22 cellular contexts compared by ENCODE assay signal in genomic region chr1:182643699-182644098, GRCh38. TPM values are rescaled to one million over a fixed set of nuclear protein-coding genes. Genes with fewer than 3 reads are reported as not detected.
DNase-seq lines count a peak whose midpoint lies in the region; TF ChIP-seq lines count a peak whose summit lies in the region.
"Had no signal": no experiment of that assay in that cellular context is flagged by ENCODE, and none has a peak within 500 bp of the region (broad histone marks: within the 10 kb centered on the region; RNA-seq: fewer than 3 reads in every experiment).

No MANE protein-coding gene starts in this region.

- H4K91ac ChIP-seq in mesenchymal stem cell (ENCODE audit: low read length) = no peak overlapping the region

- H4K8ac ChIP-seq in mesenchymal stem cell (ENCODE audit: low read length) = no peak overlapping the region

- peak overlapping the region; percentile 35; the same call in 1 of the 2 replicates for H3K27ac ChIP-seq in RWPE1
- H3K27ac ChIP-seq in mesenchymal stem cell (ENCODE audit: low read length, poor library complexity, severe bottlenecking) = no peak overlapping the region
- H3K27ac ChIP-seq in A673 (ENCODE audit: low read depth, low read length, poor library complexity, severe bottlenecking) = no peak overlapping the region
- H3K27ac ChIP-seq: A549, cardiac muscle cell, right atrium auricular region, thoracic aorta had no signal

- H3K14ac ChIP-seq in mesenchymal stem cell (ENCODE audit: low read length in 2 of 2) = peak overlapping the region in 1 of 2 experiments; percentile 78

- H2BK120ac ChIP-seq in mesenchymal stem cell (ENCODE audit: low read depth, low read length) = no peak overlapping the region

- WGBS in mesenchymal stem cell = 95% methylated on average over 3 of the region's 3 CpGs

- H3K36me3 ChIP-seq in mesenchymal stem cell (ENCODE audit: control insufficient read depth in 1 of 2, insufficient read depth in 2 of 2, low read depth in 1 of 2, low read length in 2 of 2) (no peaks in the 10 kb centered on the region), A673 (ENCODE audit: insufficient read depth, low read length, poor library complexity, severe bottlenecking) (no peaks in the 10 kb centered on the region)
- H3K36me3 ChIP-seq: cardiac muscle cell, right atrium auricular region, thoracic aorta had no signal

- H3K27me3 ChIP-seq in mesenchymal stem cell (ENCODE audit: control insufficient read depth in 1 of 2, insufficient read depth in 1 of 2, low read length in 2 of 2) = peaks cover 4% of the 10 kb centered on the region in 2 experiments
- no peaks in the 10 kb centered on the region for H3K27me3 ChIP-seq in A673 (replicated peaks; ENCODE audit: insufficient read depth, low read depth, low read length, poor library complexity)
- H3K27me3 ChIP-seq: cardiac muscle cell, right atrium auricular region had no signal

- peak overlapping the region in 1 of 2 experiments; percentile 29 for H2BK12ac ChIP-seq in mesenchymal stem cell (ENCODE audit: low read length in 2 of 2)

- CTCF ChIA-PET in RWPE1 (lab: Yijun Ruan, JAX) = interaction anchor here (0.7 kb wide), 2 partner anchors 42 to 126 kb away, joined by 3 to 5 read pairs; no protein-coding TSS in a partner anchor
- CTCF ChIA-PET in A673 (lab: Charles Lee) = no interaction called here

- no peaks in the 10 kb centered on the region for H3K79me1 ChIP-seq in mesenchymal stem cell (replicated peaks; ENCODE audit: low read length, poor library complexity, severe bottlenecking)

- DNase-seq in NCI-H146 (lab: John Stamatoyannopoulos, UW) = peak; percentile 6
- no peak for DNase-seq in NCI-H146 treated with DMSO at 0.1 percent for 48 hours (lab: John Stamatoyannopoulos, UW; ENCODE audit: unreplicated experiment)
- DNase-seq in DMS79 treated with DMSO at 0.1 percent for 48 hours (lab: John Stamatoyannopoulos, UW) = peak; percentile 80
- peak; percentile 69 for DNase-seq in RWPE1 (ENCODE audit: low spot score)
- no peak for DNase-seq in mesenchymal stem cell
- DNase-seq in G401 (ENCODE audit: low spot score) = no peak
- DNase-seq in A673 (ENCODE audit: low spot score) = no peak
- DNase-seq in activated CD4-positive, alpha-beta T cell treated with anti-CD3 and anti-CD28 coated beads for 4 hours = no peak
- DNase-seq: activated CD4-positive, alpha-beta T cell treated with anti-CD3 and anti-CD28 coated beads, Interleukin-2, amount 50 U/mL, for 48 hours; activated T-cell treated with anti-CD3 and anti-CD28 coated beads, Interleukin-2, amount 50 U/mL, for 4 hours; EL; NCI-H2107; occipital lobe had no signal

- no peak overlapping the region for H3K23ac ChIP-seq in mesenchymal stem cell (ENCODE audit: low read length in 2 of 2)

- H3K9me3 ChIP-seq in mesenchymal stem cell (ENCODE audit: control insufficient read depth, low read length) (no peaks in the 10 kb centered on the region), A673 (ENCODE audit: low read depth, low read length, poor library complexity, severe bottlenecking) (no peaks in the 10 kb centered on the region)
- H3K9me3 ChIP-seq: A549, right atrium auricular region, thoracic aorta had no signal

- intact Hi-C loops in A673 (cut with micrococcal nuclease; ENCODE audit: unreplicated experiment) = no loop called here

- POLR2A ChIA-PET in RWPE1 (lab: Yijun Ruan, JAX; ENCODE audit: low non-redundant PET) = no interaction called here
- POLR2A ChIA-PET in A673 (lab: Charles Lee; ENCODE audit: low non-redundant PET) = interaction anchor here (0.6 kb wide), 1 partner anchor 49 kb away, joined by 8 read pairs; no protein-coding TSS in a partner anchor

- H2AK5ac ChIP-seq in mesenchymal stem cell (ENCODE audit: low read length, severe bottlenecking) = no peak overlapping the region

- H3K4me3 ChIP-seq in mesenchymal stem cell (ENCODE audit: insufficient read depth in 1 of 2, low read depth in 1 of 2, low read length in 2 of 2) = no peak overlapping the region
- H3K4me3 ChIP-seq in A673 (ENCODE audit: low read depth, low read length, poor library complexity, severe bottlenecking) = no peak overlapping the region
- H3K4me3 ChIP-seq: A549, cardiac muscle cell, GM23338, right atrium auricular region, thoracic aorta had no signal

- H2AFZ ChIP-seq in mesenchymal stem cell (ENCODE audit: low read depth, low read length) = peak overlapping the region; percentile 0
- H2AFZ ChIP-seq: GM23338 had no signal

- no peak overlapping the region for H3K4me2 ChIP-seq in mesenchymal stem cell (ENCODE audit: low read length, poor library complexity, severe bottlenecking)
- H3K4me2 ChIP-seq: A549, GM23338 had no signal

- no peak overlapping the region for H2BK5ac ChIP-seq in mesenchymal stem cell (ENCODE audit: low read depth, low read length, poor library complexity, severe bottlenecking)

- no TSS peak for BruUV-seq in A673 (replicated peaks; lab: Mats Ljungman, UMichigan)

- no peak overlapping the region for H3K4ac ChIP-seq in mesenchymal stem cell (ENCODE audit: low read depth in 1 of 2, low read length in 2 of 2)

- no peaks in the 10 kb centered on the region for H3K4me1 ChIP-seq in mesenchymal stem cell (ENCODE audit: control insufficient read depth, insufficient read depth, low read depth, low read length)
- no peaks in the 10 kb centered on the region for H3K4me1 ChIP-seq in A673 (ENCODE audit: insufficient read depth, low read length, poor library complexity, severe bottlenecking)
- H3K4me1 ChIP-seq: A549, right atrium auricular region had no signal

- H3K18ac ChIP-seq in mesenchymal stem cell (ENCODE audit: low read depth in 1 of 2, low read length in 2 of 2) = peak overlapping the region in 1 of 2 experiments; percentile 37

- H2BK15ac ChIP-seq in mesenchymal stem cell (ENCODE audit: low read depth, poor library complexity, severe bottlenecking) = no peak overlapping the region

- in situ Hi-C loops in G401 (cut with HindIII; ENCODE audit: low sequenced_read_pairs) = no loop called here

- no peak overlapping the region for H3K9ac ChIP-seq in mesenchymal stem cell (ENCODE audit: low read length)

- TF ChIP-seq CTCF in RWPE1 (conservative IDR thresholded peaks at IDR 0.05; ENCODE audit: low read depth) = no peak
- no peak for TF ChIP-seq CTCF in A673 (conservative IDR thresholded peaks at IDR 0.05; ENCODE audit: low read depth, low read length)

RNA-seq across cellular contexts. Expression of gene RGS16, which starts 39.5 kb away (rescaled TPM):
- 1.0 TPM for polyA plus RNA-seq in mesenchymal stem cell (2013, experiment 1 of 2)
- polyA plus RNA-seq in mesenchymal stem cell (2013, experiment 2 of 2) = 0.97 TPM
- total RNA-seq in G401 (2014; rRNA removed; shearing (Covaris generic)) = not detected in 2 replicates
- 22.1 and 23.1 TPM in 2 replicates for total RNA-seq in A673 (2021)

RNA-seq across cellular contexts. Expression of gene RGS8, which starts 40.7 kb away (rescaled TPM):
- polyA plus RNA-seq in mesenchymal stem cell (2013, experiment 1 of 2) = not detected
- not detected for polyA plus RNA-seq in mesenchymal stem cell (2013, experiment 2 of 2)
- total RNA-seq in G401 (2014; rRNA removed; shearing (Covaris generic)) = not detected in 2 replicates
- total RNA-seq in A673 (2021) = not detected in 2 replicates
- total RNA-seq: activated T-cell treated with anti-CD3 and anti-CD28 coated beads, Interleukin-2, amount 50 U/mL, for 4 hours; thoracic aorta had no signal
- polyA plus RNA-seq: A549, cardiac muscle cell, CD14-positive monocyte, esophagus, IgD-negative memory B cell, liver had no signal

RNA-seq across cellular contexts. Expression of gene RNASEL, which starts 54.6 kb away (rescaled TPM):
- polyA plus RNA-seq in mesenchymal stem cell (2013, experiment 1 of 2) = 3.1 TPM
- polyA plus RNA-seq in mesenchymal stem cell (2013, experiment 2 of 2) = 3.3 TPM
- not detected in 2 replicates for total RNA-seq in G401 (2014; rRNA removed; shearing (Covaris generic))
- 3.2 and 3.3 TPM in 2 replicates for total RNA-seq in A673 (2021)

Comparison
In these comparisons a context has a peak if more than half of its experiments do, and no peak if none do; other contexts are left out.
1. DNase-seq: peak in NCI-H146 (single experiment), DMS79 treated with DMSO at 0.1 percent for 48 hours (single experiment) and RWPE1 (single experiment); none in NCI-H146 treated with DMSO at 0.1 percent for 48 hours (single experiment), mesenchymal stem cell (single experiment), G401 (single experiment), A673 (single experiment) and activated CD4-positive, alpha-beta T cell treated with anti-CD3 and anti-CD28 coated beads for 4 hours (0 of 2).
2. RNA of gene RGS16, which starts 39.5 kb away (total RNA-seq): 22.1 to 23.1 TPM in A673; not detected in G401; every median in the first group is over 10 times any median in the second.